ENCODE assay signal across 1 cellular context in genomic region chr3:31932990-31933389, GRCh38.
TF ChIP-seq lines count a peak whose summit lies in the region.

No MANE protein-coding gene starts in this region.

TF ChIP-seq in GM23338, 12 proteins besides CTCF, POLR2A, EP300 and RAD21 (continued from another document):
- TF ChIP-seq CREB1 (CRISPR knock-in tag; IDR thresholded peaks at IDR 0.05; ENCODE audit: low read depth) (no peak), NANOG (IDR thresholded peaks at IDR 0.05; ENCODE audit: borderline replicate concordance) (no peak), POLR2AphosphoS5 (IDR thresholded peaks at IDR 0.05; ENCODE audit: low read depth) (no peak), EZH2 (IDR thresholded peaks at IDR 0.05; ENCODE audit: low read depth, unreplicated experiment) (no peak), ETS1 (IDR thresholded peaks at IDR 0.05) (no peak), ZNF114 (CRISPR knock-in tag; IDR thresholded peaks at IDR 0.05) (no peak)
